In the genomic region with DNA sequence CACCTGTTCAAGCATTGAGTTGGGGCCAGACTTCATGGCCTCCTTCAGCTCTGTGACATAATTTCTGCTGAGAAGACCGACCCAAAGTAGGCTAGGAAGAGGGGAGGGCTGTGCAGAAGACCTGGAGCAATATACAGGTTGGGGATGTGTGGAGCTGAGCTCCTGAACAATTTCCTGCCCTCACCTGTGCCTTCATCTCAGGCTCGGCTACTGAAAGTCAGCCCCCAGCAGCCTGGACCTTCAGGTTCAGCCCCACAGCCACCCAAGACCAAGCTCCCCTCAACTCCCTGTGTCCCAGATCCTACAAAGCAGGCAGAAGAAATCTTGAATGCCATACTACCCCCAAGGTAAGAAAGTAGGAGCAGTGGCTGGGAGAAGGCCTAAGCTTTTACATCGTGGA, we compare ENCODE assay signal across 13 cellular contexts. TPM values are rescaled to one million over a fixed set of nuclear protein-coding genes. Genes with fewer than 3 reads are reported as not detected.
DNase-seq lines count a peak whose midpoint lies in the region; TF ChIP-seq lines count a peak whose summit lies in the region.
"Had no signal": no experiment of that assay in that cellular context is flagged by ENCODE, and none has a peak within 500 bp of the region (broad histone marks: within the 10 kb centered on the region; RNA-seq: fewer than 3 reads in every experiment).

No MANE protein-coding gene starts in this region.

- H3K27me3 ChIP-seq in left ventricle myocardium inferior (ENCODE audit: low read depth) (no peaks in the 10 kb centered on the region), right atrium auricular region (no peaks in the 10 kb centered on the region), neural progenitor cell (no peaks in the 10 kb centered on the region), vagina (no peaks in the 10 kb centered on the region)

- peaks cover 37% of the 10 kb centered on the region for H3K4me1 Mint-ChIP-seq in neural progenitor cell

- TF ChIP-seq CTCF in left ventricle myocardium inferior (IDR thresholded peaks at IDR 0.05; ENCODE audit: borderline replicate concordance), result no peak
- TF ChIP-seq CTCF in right atrium auricular region (IDR thresholded peaks at IDR 0.05), result no peak
- TF ChIP-seq CTCF in fibroblast of mammary gland (conservative IDR thresholded peaks at IDR 0.05; ENCODE audit: control insufficient read depth, insufficient read depth, low read depth, low read length), result no peak
- no peak for TF ChIP-seq CTCF in neural progenitor cell (IDR thresholded peaks at IDR 0.05)
- TF ChIP-seq CTCF in vagina (IDR thresholded peaks at IDR 0.05), result no peak

- peak overlapping the region; percentile 99 for H3K27ac Mint-ChIP-seq in neural progenitor cell
- H3K27ac Mint-ChIP-seq: memory B cell had no signal

- no peak for DNase-seq in left ventricle myocardium inferior
- no peak for DNase-seq in right atrium auricular region (ENCODE audit: low spot score)
- no peak for DNase-seq in fibroblast of mammary gland (ENCODE audit: low read depth)
- no peak for DNase-seq in neural progenitor cell (ENCODE audit: low spot score)
- no peak for DNase-seq in vagina (ENCODE audit: extremely low spot score in 2 of 2)
- DNase-seq in hippocampal formation (lab: John Stamatoyannopoulos, UW), result no peak
- no peak for DNase-seq in SHP77 (lab: John Stamatoyannopoulos, UW)
- DNase-seq in activated naive CD4-positive, alpha-beta T cell (lab: John Stamatoyannopoulos, UW), result no peak
- DNase-seq: AML-193 had no signal

- peaks cover 36% of the 10 kb centered on the region for H3K4me1 ChIP-seq in left ventricle myocardium inferior
- peaks cover 0 to 32% of the 10 kb centered on the region in 2 donors for H3K4me1 ChIP-seq in right atrium auricular region
- H3K4me1 ChIP-seq in neural progenitor cell, result peaks cover 15% of the 10 kb centered on the region
- peaks cover 28% of the 10 kb centered on the region for H3K4me1 ChIP-seq in vagina

- H4K20me1 ChIP-seq in neural progenitor cell (ENCODE audit: low read depth), result peaks cover 17% of the 10 kb centered on the region

- H3K9me3 ChIP-seq in left ventricle myocardium inferior (replicated peaks) (no peaks in the 10 kb centered on the region), right atrium auricular region (no peaks in the 10 kb centered on the region), neural progenitor cell (ENCODE audit: low read depth) (no peaks in the 10 kb centered on the region), vagina (no peaks in the 10 kb centered on the region)

- H3K4me3 Mint-ChIP-seq in neural progenitor cell, result peak overlapping the region; percentile 97
- H3K4me3 Mint-ChIP-seq: memory B cell; stimulated activated naive CD8-positive, alpha-beta T cell treated with anti-CD3 and anti-CD28 coated beads, Interleukin-15, amount 100 ng/mL, for 72 hours had no signal

- peak overlapping the region; percentile 59 for H3K4me3 ChIP-seq in left ventricle myocardium inferior
- peak overlapping the region in 1 of 2 donors; percentile 43 for H3K4me3 ChIP-seq in right atrium auricular region
- H3K4me3 ChIP-seq in fibroblast of mammary gland (ENCODE audit: control insufficient read depth, low read depth, low read length), result peak overlapping the region; percentile 44
- peak overlapping the region; percentile 65 for H3K4me3 ChIP-seq in neural progenitor cell
- H3K4me3 ChIP-seq in vagina, result peak overlapping the region; percentile 24 to 33
- H3K4me3 ChIP-seq: HAP-1 had no signal

- H3K9ac ChIP-seq in neural progenitor cell, result no peak overlapping the region

- no peaks in the 10 kb centered on the region for H3F3A ChIP-seq in neural progenitor cell (ENCODE audit: low read depth)

- intact Hi-C loops in left ventricle myocardium inferior (cut with micrococcal nuclease), result no loop called here
- intact Hi-C loops in vagina (cut with DNase I), result no loop called here

- TF ChIP-seq POLR2A in vagina (IDR thresholded peaks at IDR 0.05), result no peak

- no peak overlapping the region for H2AFZ ChIP-seq in neural progenitor cell (replicated peaks)

- peaks cover 5% of the 10 kb centered on the region for H3K27me3 Mint-ChIP-seq in neural progenitor cell (ENCODE audit: insufficient read depth, low read depth)
- H3K27me3 Mint-ChIP-seq: stimulated activated naive CD8-positive, alpha-beta T cell treated with anti-CD3 and anti-CD28 coated beads, Interleukin-15, amount 100 ng/mL, for 72 hours had no signal

- H3K36me3 Mint-ChIP-seq in neural progenitor cell, result peaks cover 22% of the 10 kb centered on the region

- H3K9me3 Mint-ChIP-seq in neural progenitor cell, result no peaks in the 10 kb centered on the region
- H3K9me3 Mint-ChIP-seq: memory B cell; stimulated activated naive CD8-positive, alpha-beta T cell treated with anti-CD3 and anti-CD28 coated beads, Interleukin-15, amount 100 ng/mL, for 72 hours had no signal

- H3K27ac ChIP-seq in left ventricle myocardium inferior (replicated peaks) (peak overlapping the region; percentile 49), right atrium auricular region (no peak overlapping the region), neural progenitor cell (no peak overlapping the region), vagina (no peak overlapping the region)

- H3K79me2 ChIP-seq in neural progenitor cell (ENCODE audit: low read depth), result peaks cover 18% of the 10 kb centered on the region

- H3K36me3 ChIP-seq in left ventricle myocardium inferior (peaks cover 4% of the 10 kb centered on the region), right atrium auricular region (peaks cover 4% of the 10 kb centered on the region), neural progenitor cell (no peaks in the 10 kb centered on the region), vagina (peaks cover 0 to 3% of the 10 kb centered on the region in 2 donors)

- peak overlapping the region; percentile 85 for H3K4me2 ChIP-seq in neural progenitor cell

RNA-seq across cellular contexts. Expression of a gene that starts 0.7 kb away (rescaled TPM):
- total RNA-seq in left ventricle myocardium inferior (6.9 TPM), right atrium auricular region (1 to 10 TPM; 3.9 to 6.1 TPM), neural progenitor cell (ENCODE audit: low replicate concordance) (30.3 and 36.5 TPM in 2 replicates), vagina (4.7 TPM)
- total RNA-seq: T-helper 1 cell treated with Interleukin-12 subunit alpha and Interleukin-12 subunit beta and Interleukin-4 antibody, amounts not matched to agents 30 ng/mL and 1 ng/mL, for 36 hours had no signal

RNA-seq across cellular contexts. Expression of a gene that starts 3.3 kb away (rescaled TPM):
- total RNA-seq in left ventricle myocardium inferior (7.0 TPM), right atrium auricular region (10 to 100 TPM in 1 of 2 donors, 1 to 10 TPM in 1; 4.4 to 12.0 TPM), neural progenitor cell (ENCODE audit: low replicate concordance) (15.4 and 22.0 TPM in 2 replicates), vagina (16.5 TPM)

RNA-seq across cellular contexts. Expression of a gene that starts 38.3 kb away (rescaled TPM):
- total RNA-seq in left ventricle myocardium inferior (20.1 TPM), right atrium auricular region (10 to 100 TPM; 15.4 to 22.2 TPM), neural progenitor cell (ENCODE audit: low replicate concordance) (48.9 and 67.1 TPM in 2 replicates), vagina (62.1 TPM)

RNA-seq across cellular contexts. Expression of a gene that starts 42.8 kb away (rescaled TPM):
- total RNA-seq in left ventricle myocardium inferior (34.1 TPM), right atrium auricular region (10 to 100 TPM; 50.4 to 61.0 TPM), neural progenitor cell (ENCODE audit: low replicate concordance) (83.4 and 127 TPM in 2 replicates), vagina (54.5 TPM)
